ENCODE assay signal across 1 cellular context in genomic region chr6:69796081-69796626, GRCh38.
TF ChIP-seq lines count a peak whose summit lies in the region.

No MANE protein-coding gene starts in this region.

TF ChIP-seq in K562, 482 proteins besides CTCF, POLR2A, EP300 and RAD21 (continued from another document):
- TF ChIP-seq, protein P1, sequence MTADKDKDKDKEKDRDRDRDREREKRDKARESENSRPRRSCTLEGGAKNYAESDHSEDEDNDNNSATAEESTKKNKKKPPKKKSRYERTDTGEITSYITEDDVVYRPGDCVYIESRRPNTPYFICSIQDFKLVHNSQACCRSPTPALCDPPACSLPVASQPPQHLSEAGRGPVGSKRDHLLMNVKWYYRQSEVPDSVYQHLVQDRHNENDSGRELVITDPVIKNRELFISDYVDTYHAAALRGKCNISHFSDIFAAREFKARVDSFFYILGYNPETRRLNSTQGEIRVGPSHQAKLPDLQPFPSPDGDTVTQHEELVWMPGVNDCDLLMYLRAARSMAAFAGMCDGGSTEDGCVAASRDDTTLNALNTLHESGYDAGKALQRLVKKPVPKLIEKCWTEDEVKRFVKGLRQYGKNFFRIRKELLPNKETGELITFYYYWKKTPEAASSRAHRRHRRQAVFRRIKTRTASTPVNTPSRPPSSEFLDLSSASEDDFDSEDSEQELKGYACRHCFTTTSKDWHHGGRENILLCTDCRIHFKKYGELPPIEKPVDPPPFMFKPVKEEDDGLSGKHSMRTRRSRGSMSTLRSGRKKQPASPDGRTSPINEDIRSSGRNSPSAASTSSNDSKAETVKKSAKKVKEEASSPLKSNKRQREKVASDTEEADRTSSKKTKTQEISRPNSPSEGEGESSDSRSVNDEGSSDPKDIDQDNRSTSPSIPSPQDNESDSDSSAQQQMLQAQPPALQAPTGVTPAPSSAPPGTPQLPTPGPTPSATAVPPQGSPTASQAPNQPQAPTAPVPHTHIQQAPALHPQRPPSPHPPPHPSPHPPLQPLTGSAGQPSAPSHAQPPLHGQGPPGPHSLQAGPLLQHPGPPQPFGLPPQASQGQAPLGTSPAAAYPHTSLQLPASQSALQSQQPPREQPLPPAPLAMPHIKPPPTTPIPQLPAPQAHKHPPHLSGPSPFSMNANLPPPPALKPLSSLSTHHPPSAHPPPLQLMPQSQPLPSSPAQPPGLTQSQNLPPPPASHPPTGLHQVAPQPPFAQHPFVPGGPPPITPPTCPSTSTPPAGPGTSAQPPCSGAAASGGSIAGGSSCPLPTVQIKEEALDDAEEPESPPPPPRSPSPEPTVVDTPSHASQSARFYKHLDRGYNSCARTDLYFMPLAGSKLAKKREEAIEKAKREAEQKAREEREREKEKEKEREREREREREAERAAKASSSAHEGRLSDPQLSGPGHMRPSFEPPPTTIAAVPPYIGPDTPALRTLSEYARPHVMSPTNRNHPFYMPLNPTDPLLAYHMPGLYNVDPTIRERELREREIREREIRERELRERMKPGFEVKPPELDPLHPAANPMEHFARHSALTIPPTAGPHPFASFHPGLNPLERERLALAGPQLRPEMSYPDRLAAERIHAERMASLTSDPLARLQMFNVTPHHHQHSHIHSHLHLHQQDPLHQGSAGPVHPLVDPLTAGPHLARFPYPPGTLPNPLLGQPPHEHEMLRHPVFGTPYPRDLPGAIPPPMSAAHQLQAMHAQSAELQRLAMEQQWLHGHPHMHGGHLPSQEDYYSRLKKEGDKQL (CRISPR knock-in tag; IDR thresholded peaks at IDR 0.05; ENCODE audit: borderline replicate concordance), result no peak
- TF ChIP-seq FOXK2 (conservative IDR thresholded peaks at IDR 0.05 in 1 of 2, IDR thresholded peaks at IDR 0.05 in 1 of 2; ENCODE audit: low read depth in 2 of 2) (0 out of 4 replicates have a peak, but pooled peaks of 1 of the 2 experiments have one; percentile 28), AFF4 (CRISPR knock-in tag; IDR thresholded peaks at IDR 0.05) (0 out of 2 replicates have a peak, but pooled peaks have one; percentile 24), HEY1 (CRISPR knock-in tag; IDR thresholded peaks at IDR 0.05; ENCODE audit: borderline replicate concordance) (no peak), MXI1 (IDR thresholded peaks at IDR 0.05; ENCODE audit: low read depth, low read length) (no peak), ZBTB17 (CRISPR knock-in tag; IDR thresholded peaks at IDR 0.05) (0 out of 2 replicates have a peak, but pooled peaks have one; percentile 22)
